ENCODE assay signal across 8 cellular contexts in genomic region chr15:73050561-73051297, GRCh38. TPM values are rescaled to one million over a fixed set of nuclear protein-coding genes. Genes with fewer than 3 reads are reported as not detected.
DNase-seq lines count a peak whose midpoint lies in the region; ATAC-seq, FAIRE-seq and TF ChIP-seq lines count a peak whose summit lies in the region.

No MANE protein-coding gene starts in this region.

- H3K4me1 ChIP-seq in Caco-2 (peaks cover 10% of the 10 kb centered on the region; the same call in 1 of the 2 replicates), Peyer's patch (peaks cover 0 to 8% (median 0%) of the 10 kb centered on the region in 4 donors), pancreas (peaks cover 0 to 5% (median 3%) of the 10 kb centered on the region in 3 donors)

- TF ChIP-seq CTCF in Caco-2 (IDR thresholded peaks at IDR 0.05; ENCODE audit: insufficient read depth in 1 of 2, low read depth in 1 of 2, low read length in 1 of 2, severe bottlenecking in 1 of 2, unreplicated experiment in 1 of 2) (no peak), Peyer's patch (IDR thresholded peaks at IDR 0.05) (no peak), epithelial cell of proximal tubule (conservative IDR thresholded peaks at IDR 0.05; ENCODE audit: low read depth, low read length) (no peak), pancreas (IDR thresholded peaks at IDR 0.05) (no peak)

- peaks cover 14% of the 10 kb centered on the region for H3K27me3 Mint-ChIP-seq in Caco-2 (ENCODE audit: insufficient read depth, unreplicated experiment)

- H3K9me3 ChIP-seq in Caco-2 (no peaks in the 10 kb centered on the region), Peyer's patch (no peaks in the 10 kb centered on the region), pancreas (no peaks in the 10 kb centered on the region)

- peaks cover 25% of the 10 kb centered on the region for H3K4me1 Mint-ChIP-seq in Caco-2 (ENCODE audit: low read depth, unreplicated experiment)

- peak overlapping the region; percentile 67 for H3K4me3 Mint-ChIP-seq in Caco-2 (ENCODE audit: unreplicated experiment)

- H3K27ac ChIP-seq in Peyer's patch, result peak overlapping the region in 3 of 4 donors; percentile 87 to 98 (median 90)
- peak overlapping the region; percentile 88 to 96 (median 93) for H3K27ac ChIP-seq in pancreas

- POLR2A ChIA-PET in Caco-2 (lab: Charles Lee), result no interaction called here

- DNase-seq in Caco-2, result no peak
- no peak for DNase-seq in Peyer's patch
- no peak for DNase-seq in epithelial cell of proximal tubule (ENCODE audit: low read depth)
- no peak for DNase-seq in pancreas
- DNase-seq in NCI-H146 treated with DMSO at 0.1 percent for 48 hours (lab: John Stamatoyannopoulos, UW; ENCODE audit: unreplicated experiment), result no peak
- no peak for DNase-seq in activated CD4-positive, alpha-beta T cell treated with anti-CD3 and anti-CD28 coated beads for 1 hour

- peak overlapping the region; percentile 57 for H3K4me3 ChIP-seq in Caco-2 (ENCODE audit: low read depth, low read length)
- H3K4me3 ChIP-seq in Peyer's patch, result peak overlapping the region in 3 of 4 donors; percentile 81 to 91 (median 89)
- H3K4me3 ChIP-seq in epithelial cell of proximal tubule (ENCODE audit: low read depth, low read length), result peak overlapping the region; percentile 85
- peak overlapping the region in 3 of 4 donors; percentile 29 to 84 (median 75) for H3K4me3 ChIP-seq in pancreas

- intact Hi-C loops in Caco-2 (cut with micrococcal nuclease; ENCODE audit: unreplicated experiment) (no loop called here), pancreas (cut with DNase I) (no loop called here)

- 10 to 12% methylated on average over 10 of the region's 10 CpGs for WGBS in pancreas, 2 donors

- no peak for TF ChIP-seq POLR2A in Peyer's patch (IDR thresholded peaks at IDR 0.05)

- H3K27me3 ChIP-seq in Caco-2 (replicated peaks; ENCODE audit: control insufficient read depth, insufficient read depth, low read length) (no peaks in the 10 kb centered on the region), Peyer's patch (no peaks in the 10 kb centered on the region), pancreas (no peaks in the 10 kb centered on the region)

- no TSS peak for BruUV-seq in Caco-2 (replicated peaks; lab: Mats Ljungman, UMichigan)

- no peaks in the 10 kb centered on the region for H3K36me3 ChIP-seq in Caco-2 (ENCODE audit: control insufficient read depth, insufficient read depth, low read length)
- no peaks in the 10 kb centered on the region for H3K36me3 ChIP-seq in Peyer's patch
- no peaks in the 10 kb centered on the region for H3K36me3 ChIP-seq in pancreas

- no peaks in the 10 kb centered on the region for H3K9me3 Mint-ChIP-seq in Caco-2 (ENCODE audit: unreplicated experiment)

- no peak for FAIRE-seq in pancreas (lab: Jason Lieb, UNC)

- H3K27ac Mint-ChIP-seq in Caco-2 (ENCODE audit: unreplicated experiment), result no peak overlapping the region

- no peaks in the 10 kb centered on the region for H3K36me3 Mint-ChIP-seq in Caco-2 (ENCODE audit: insufficient read depth, unreplicated experiment)

- ATAC-seq in pancreas (no peak), GM18498 (IDR thresholded peaks at IDR 0.05; ENCODE audit: unreplicated experiment) (no peak), GM18502 (IDR thresholded peaks at IDR 0.05; ENCODE audit: poor library complexity, unreplicated experiment) (no peak)

- CTCF ChIA-PET in Caco-2 (lab: Charles Lee), result no interaction called here

RNA-seq across cellular contexts. Expression of gene NEO1, which starts 1.5 kb away (rescaled TPM):
- total RNA-seq in Caco-2 (2022) (9.7 and 12.4 TPM in 2 replicates), Peyer's patch (100 to 1,000 TPM in 3 of 4 donors, 10 to 100 TPM in 1; 60.2 to 127 (median 115) TPM), epithelial cell of proximal tubule (15.3 and 31.0 TPM in 2 replicates), pancreas (10 to 100 TPM; 15.8 to 30.7 (median 21.0) TPM)
- polyA plus RNA-seq in pancreas, result 10 to 100 TPM in 1 of 2 donors, 1 to 10 TPM in 1; 7.1 to 13.5 TPM
